Comparison of ENCODE assay signal across 10 cellular contexts in the genomic region with DNA sequence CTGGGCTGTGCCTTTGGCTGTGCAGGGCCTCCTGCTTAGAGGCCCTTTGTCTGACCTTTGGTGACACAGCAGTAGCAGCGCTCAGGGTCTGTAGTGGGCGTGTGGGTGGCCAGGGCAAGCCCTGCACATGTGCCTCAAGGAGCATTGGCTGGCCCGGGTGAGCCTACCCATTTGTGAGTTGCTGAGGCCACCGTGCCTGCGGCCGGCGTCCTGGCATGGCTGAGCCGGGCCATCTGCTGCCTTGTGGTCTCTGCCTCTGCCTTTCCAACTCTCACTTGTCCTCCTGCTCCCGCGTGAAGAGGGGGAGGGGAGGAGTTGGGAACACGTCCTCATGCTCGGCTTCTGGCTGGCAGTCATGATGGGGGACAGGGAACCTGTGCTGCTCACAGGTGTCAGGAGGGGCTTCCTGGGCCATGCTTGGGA. TPM values are rescaled to one million over a fixed set of nuclear protein-coding genes. Genes with fewer than 3 reads are reported as not detected.
DNase-seq lines count a peak whose midpoint lies in the region; ATAC-seq and TF ChIP-seq lines count a peak whose summit lies in the region.
"Had no signal": no experiment of that assay in that cellular context is flagged by ENCODE, and none has a peak within 500 bp of the region (broad histone marks: within the 10 kb centered on the region; RNA-seq: fewer than 3 reads in every experiment).

No MANE protein-coding gene starts in this region.

- H3K4me1 ChIP-seq in vagina: no peaks in the 10 kb centered on the region

- no peaks in the 10 kb centered on the region for H3K27me3 ChIP-seq in vagina

- no peak overlapping the region for H3K4me3 Mint-ChIP-seq in activated naive CD8-positive, alpha-beta T cell treated with anti-CD3 and anti-CD28 coated beads, Interleukin-2, amount 10 ng/mL, durations not matched to agents 7 days and 5 days
- H3K4me3 Mint-ChIP-seq in natural killer cell (peak overlapping the region; percentile 67), HFFc6 (no peak overlapping the region)

- H3K27ac ChIP-seq in vagina: no peak overlapping the region

- POLR2A ChIA-PET in activated naive CD8-positive, alpha-beta T cell treated with anti-CD3 and anti-CD28 coated beads, Interleukin-2, amount 10 ng/mL, durations not matched to agents 7 days and 5 days (lab: Charles Lee): interaction anchor here (0.5 to 4.0 kb wide), 3 partner anchors 9 to 11 kb away, joined by 3 to 88 read pairs (median 3); no protein-coding TSS in a partner anchor

- H3K27ac Mint-ChIP-seq in activated naive CD8-positive, alpha-beta T cell treated with anti-CD3 and anti-CD28 coated beads, Interleukin-2, amount 10 ng/mL, durations not matched to agents 7 days and 5 days: peak overlapping the region; percentile 99
- H3K27ac Mint-ChIP-seq in natural killer cell (peak overlapping the region; percentile 99 to 100), HFFc6 (no peak overlapping the region)

- H3K4me1 Mint-ChIP-seq in activated naive CD8-positive, alpha-beta T cell treated with anti-CD3 and anti-CD28 coated beads, Interleukin-2, amount 10 ng/mL, durations not matched to agents 7 days and 5 days: peaks cover 42% of the 10 kb centered on the region
- H3K4me1 Mint-ChIP-seq in natural killer cell (peaks cover 46 to 62% of the 10 kb centered on the region in 2 donors), HFFc6 (ENCODE audit: low read depth) (no peaks in the 10 kb centered on the region)

- in situ Hi-C loops in G401 (cut with HindIII; ENCODE audit: low sequenced_read_pairs): no loop called here

- H3K36me3 ChIP-seq in vagina: peaks cover 3 to 39% of the 10 kb centered on the region in 2 donors

- H3K4me3 ChIP-seq in vagina: no peak overlapping the region

- H3K27me3 Mint-ChIP-seq in activated naive CD8-positive, alpha-beta T cell treated with anti-CD3 and anti-CD28 coated beads, Interleukin-2, amount 10 ng/mL, durations not matched to agents 7 days and 5 days: no peaks in the 10 kb centered on the region
- no peaks in the 10 kb centered on the region for H3K27me3 Mint-ChIP-seq in natural killer cell (ENCODE audit: low read depth in 2 of 2)
- peaks cover 3% of the 10 kb centered on the region for H3K27me3 Mint-ChIP-seq in HFFc6 (ENCODE audit: insufficient read depth)

- peaks cover 38% of the 10 kb centered on the region for H3K36me3 Mint-ChIP-seq in activated naive CD8-positive, alpha-beta T cell treated with anti-CD3 and anti-CD28 coated beads, Interleukin-2, amount 10 ng/mL, durations not matched to agents 7 days and 5 days
- H3K36me3 Mint-ChIP-seq in natural killer cell (no peaks in the 10 kb centered on the region), HFFc6 (ENCODE audit: low read depth) (peaks cover 16% of the 10 kb centered on the region)

- intact Hi-C loops in natural killer cell (cut with micrococcal nuclease) (no loop called here), vagina (cut with DNase I) (no loop called here)

- TF ChIP-seq CTCF in natural killer cell (IDR thresholded peaks at IDR 0.05) (no peak), vagina (IDR thresholded peaks at IDR 0.05) (no peak), HFFc6 (IDR thresholded peaks at IDR 0.05) (no peak)

- H3K9me3 ChIP-seq in vagina: no peaks in the 10 kb centered on the region

- TF ChIP-seq POLR2A in vagina (IDR thresholded peaks at IDR 0.05): no peak

- no peaks in the 10 kb centered on the region for H3K9me3 Mint-ChIP-seq in activated naive CD8-positive, alpha-beta T cell treated with anti-CD3 and anti-CD28 coated beads, Interleukin-2, amount 10 ng/mL, durations not matched to agents 7 days and 5 days
- H3K9me3 Mint-ChIP-seq in natural killer cell: no peaks in the 10 kb centered on the region
- H3K9me3 Mint-ChIP-seq in HFFc6: no peaks in the 10 kb centered on the region

- ATAC-seq in activated naive CD8-positive, alpha-beta T cell treated with anti-CD3 and anti-CD28 coated beads, Interleukin-2, amount 10 ng/mL, durations not matched to agents 7 days and 5 days (ENCODE audit: low read depth): no peak
- ATAC-seq in natural killer cell (no peak), HG03342 (IDR thresholded peaks at IDR 0.05; ENCODE audit: unreplicated experiment) (no peak)

- DNase-seq in G401 (ENCODE audit: low spot score): peak; percentile 92
- DNase-seq in NCI-H524 (lab: John Stamatoyannopoulos, UW): peak; percentile 67 to 80
- no peak for DNase-seq in activated naive CD8-positive, alpha-beta T cell treated with anti-CD3 and anti-CD28 coated beads, Interleukin-2, amount 10 ng/mL, durations not matched to agents 7 days and 5 days
- no peak for DNase-seq in natural killer cell
- no peak for DNase-seq in DMS153 treated with DMSO at 0.1 percent for 48 hours (lab: John Stamatoyannopoulos, UW; ENCODE audit: unreplicated experiment)
- DNase-seq in vagina (ENCODE audit: extremely low spot score in 2 of 2): no peak
- DNase-seq in HFFc6: no peak
- DNase-seq: activated CD8-positive, alpha-beta memory T cell treated with anti-CD3 and anti-CD28 coated beads, Interleukin-2, amount 50 U/mL, for 48 hours; Karpas-422 had no signal

RNA-seq across cellular contexts. Expression of gene ORAI2, which starts 9.2 kb away (rescaled TPM):
- total RNA-seq in G401 (2014; rRNA removed; shearing (Covaris generic)): 106 and 147 TPM in 2 replicates
- total RNA-seq in activated naive CD8-positive, alpha-beta T cell treated with anti-CD3 and anti-CD28 coated beads, Interleukin-2, amount 10 ng/mL, durations not matched to agents 7 days and 5 days: 10 to 100 TPM; 51.9 to 58.3 TPM
- total RNA-seq in natural killer cell (10 to 100 TPM; 39.1 to 55.0 (median 41.3) TPM), vagina (15.5 TPM)
- 10 to 100 TPM; 49.4 to 72.5 (median 54.9) TPM for total RNA-seq in HFFc6 (2021; fragmentation: NEBNext Ultra II Directional; extraction: Animal tissue kit (Norgen Biotek cat#: 25700))

RNA-seq across cellular contexts. Expression of gene PRKRIP1, which starts 28.0 kb away (rescaled TPM):
- total RNA-seq in G401 (2014; rRNA removed; shearing (Covaris generic)): 25.2 and 25.9 TPM in 2 replicates
- 10 to 100 TPM; 37.8 to 39.1 TPM for total RNA-seq in activated naive CD8-positive, alpha-beta T cell treated with anti-CD3 and anti-CD28 coated beads, Interleukin-2, amount 10 ng/mL, durations not matched to agents 7 days and 5 days
- total RNA-seq in natural killer cell (10 to 100 TPM; 38.2 to 44.2 (median 39.5) TPM), vagina (17.4 TPM)
- total RNA-seq in HFFc6 (2021; fragmentation: NEBNext Ultra II Directional; extraction: Animal tissue kit (Norgen Biotek cat#: 25700)): 10 to 100 TPM; 18.8 to 24.7 (median 20.4) TPM

RNA-seq across cellular contexts. Expression of gene ALKBH4, which starts 40.5 kb away (rescaled TPM):
- total RNA-seq in G401 (2014; rRNA removed; shearing (Covaris generic)): 35.9 and 73.3 TPM in 2 replicates
- total RNA-seq in activated naive CD8-positive, alpha-beta T cell treated with anti-CD3 and anti-CD28 coated beads, Interleukin-2, amount 10 ng/mL, durations not matched to agents 7 days and 5 days: 10 to 100 TPM; 12.5 to 14.0 TPM
- total RNA-seq in natural killer cell (1 to 10 TPM; 4.1 to 9.2 (median 9.1) TPM), vagina (8.3 TPM)
- 10 to 100 TPM in 3 of 6 experiments, 1 to 10 TPM in 3; 9.6 to 11.0 (median 10.0) TPM for total RNA-seq in HFFc6 (2021; fragmentation: NEBNext Ultra II Directional; extraction: Animal tissue kit (Norgen Biotek cat#: 25700))

RNA-seq across cellular contexts. Expression of gene LRWD1, which starts 40.6 kb away (rescaled TPM):
- 60.6 and 75.4 TPM in 2 replicates for total RNA-seq in G401 (2014; rRNA removed; shearing (Covaris generic))
- total RNA-seq in activated naive CD8-positive, alpha-beta T cell treated with anti-CD3 and anti-CD28 coated beads, Interleukin-2, amount 10 ng/mL, durations not matched to agents 7 days and 5 days: 10 to 100 TPM; 14.7 to 15.8 TPM
- total RNA-seq in natural killer cell: 10 to 100 TPM; 20.0 to 24.1 (median 20.4) TPM
- total RNA-seq in vagina: 11.0 TPM
- total RNA-seq in HFFc6 (2021; fragmentation: NEBNext Ultra II Directional; extraction: Animal tissue kit (Norgen Biotek cat#: 25700)): 10 to 100 TPM; 19.4 to 28.2 (median 23.0) TPM

RNA-seq across cellular contexts. Expression of gene POLR2J, which starts 54.6 kb away (rescaled TPM):
- total RNA-seq in G401 (2014; rRNA removed; shearing (Covaris generic)): 53.6 and 57.6 TPM in 2 replicates
- total RNA-seq in activated naive CD8-positive, alpha-beta T cell treated with anti-CD3 and anti-CD28 coated beads, Interleukin-2, amount 10 ng/mL, durations not matched to agents 7 days and 5 days: 10 to 100 TPM; 48.3 to 53.6 TPM
- total RNA-seq in natural killer cell (10 to 100 TPM; 35.3 to 44.5 (median 44.5) TPM), vagina (20.1 TPM)
- 10 to 100 TPM; 61.8 to 76.5 (median 66.0) TPM for total RNA-seq in HFFc6 (2021; fragmentation: NEBNext Ultra II Directional; extraction: Animal tissue kit (Norgen Biotek cat#: 25700))

Comparison
In these comparisons a context has a peak if more than half of its experiments do, and no peak if none do; other contexts are left out.
1. DNase-seq: peak in G401 (single experiment) and NCI-H524 (2 of 2); none in activated naive CD8-positive, alpha-beta T cell treated with anti-CD3 and anti-CD28 coated beads, Interleukin-2, amount 10 ng/mL, durations not matched to agents 7 days and 5 days (single experiment), natural killer cell (single experiment), DMS153 treated with DMSO at 0.1 percent for 48 hours (single experiment), vagina (0 of 2) and HFFc6 (single experiment).